In genomic region chr17:63997341-63998048, GRCh38 we compare ENCODE assay signal across 9 cellular contexts. TPM values are rescaled to one million over a fixed set of nuclear protein-coding genes. Genes with fewer than 3 reads are reported as not detected.
DNase-seq lines count a peak whose midpoint lies in the region; ATAC-seq and TF ChIP-seq lines count a peak whose summit lies in the region.
"Had no signal": no experiment of that assay in that cellular context is flagged by ENCODE, and none has a peak within 500 bp of the region (broad histone marks: within the 10 kb centered on the region; RNA-seq: fewer than 3 reads in every experiment).

No MANE protein-coding gene starts in this region.

- no peak overlapping the region for H2BK12ac ChIP-seq in H9 (ENCODE audit: insufficient read length, low read depth, low read length)

- peaks cover 11% of the 10 kb centered on the region for H3K23me2 ChIP-seq in H9 (ENCODE audit: insufficient read length, low read depth, low read length, poor library complexity, severe bottlenecking)

- peak overlapping the region; percentile 87 to 91 for H3K4me3 Mint-ChIP-seq in H9
- H3K4me3 Mint-ChIP-seq in activated T-helper 17 cell treated with anti-CD3 and anti-CD28 coated beads, Interleukin-2, amount 50 U/mL, for 72 hours, result peak overlapping the region; percentile 82

- peak overlapping the region; percentile 79 for H3K4me2 ChIP-seq in H9 (ENCODE audit: insufficient read depth, insufficient read length, low read length)

- no peak overlapping the region for H3K27ac Mint-ChIP-seq in H9
- H3K27ac Mint-ChIP-seq in activated T-helper 17 cell treated with anti-CD3 and anti-CD28 coated beads, Interleukin-2, amount 50 U/mL, for 72 hours, result peak overlapping the region; percentile 9

- H3K9me3 Mint-ChIP-seq in H9, result no peaks in the 10 kb centered on the region; a peak in 1 of 5 replicates
- H3K9me3 Mint-ChIP-seq in activated T-helper 17 cell treated with anti-CD3 and anti-CD28 coated beads, Interleukin-2, amount 50 U/mL, for 72 hours, result no peaks in the 10 kb centered on the region

- no peaks in the 10 kb centered on the region for H3K36me3 ChIP-seq in iPS-15b (ENCODE audit: control insufficient read depth, insufficient read depth, low read length)

- H3K23ac ChIP-seq in H9 (ENCODE audit: insufficient read length, low read depth, low read length), result no peak overlapping the region

- no peak overlapping the region for H3K4ac ChIP-seq in H9 (ENCODE audit: low read depth, low read length)

- DNase-seq in H9, result peak; percentile 54
- DNase-seq in SHP77 treated with DMSO at 0.1 percent for 48 hours (lab: John Stamatoyannopoulos, UW), result no peak
- DNase-seq in NK-92 (lab: John Stamatoyannopoulos, UW; ENCODE audit: unreplicated experiment), result no peak
- DNase-seq: cerebellar nuclear complex had no signal

- no peak overlapping the region for H3T11ph ChIP-seq in H9 (ENCODE audit: low read length)

- H3K79me1 ChIP-seq in H9 (ENCODE audit: insufficient read depth, low read depth, low read length, poor library complexity, severe bottlenecking), result no peaks in the 10 kb centered on the region

- H3K27me3 Mint-ChIP-seq in H9 (ENCODE audit: low read depth), result peaks cover 62% of the 10 kb centered on the region
- no peaks in the 10 kb centered on the region for H3K27me3 Mint-ChIP-seq in activated T-helper 17 cell treated with anti-CD3 and anti-CD28 coated beads, Interleukin-2, amount 50 U/mL, for 72 hours

- H3K27me3 ChIP-seq in H9 (ENCODE audit: insufficient read depth, low read length) (peaks cover 6% of the 10 kb centered on the region; the same call in 1 of the 2 replicates), iPS-15b (ENCODE audit: control insufficient read depth, insufficient read depth, low read length) (peaks cover 31% of the 10 kb centered on the region)

- H3K9ac ChIP-seq in H9 (ENCODE audit: extremely low read depth, insufficient read length, low read length) (no peak overlapping the region), iPS-15b (ENCODE audit: low read depth, low read length) (no peak overlapping the region)

- no peaks in the 10 kb centered on the region for H3K9me3 ChIP-seq in H9 (ENCODE audit: control insufficient read depth, low read depth, low read length)
- no peaks in the 10 kb centered on the region for H3K9me3 ChIP-seq in iPS-15b (ENCODE audit: control insufficient read depth, insufficient read depth, low read length)

- H3K14ac ChIP-seq in H9 (ENCODE audit: insufficient read depth, low read length), result no peak overlapping the region

- H3K4me1 ChIP-seq in H9 (ENCODE audit: insufficient read depth, low read length) (0 out of 2 replicates have a peak, but pooled peaks cover 3% of the 10 kb centered on the region), iPS-15b (ENCODE audit: control insufficient read depth, insufficient read depth, low read length) (peaks cover 6% of the 10 kb centered on the region)

- no peak overlapping the region for H2BK5ac ChIP-seq in H9 (ENCODE audit: insufficient read length, low read length)

- H3K27ac ChIP-seq in H9 (ENCODE audit: insufficient read length, low read depth, low read length) (no peak overlapping the region), skin epidermis (peak overlapping the region in 6 of 21 experiments; percentile 8 to 72 (median 42))

- 0 out of 7 replicates have a peak, but pooled peaks cover 0 to 2% (median 0%) of the 10 kb centered on the region in 3 experiments for H3K36me3 Mint-ChIP-seq in H9 (ENCODE audit: insufficient read depth in 1 of 3, low read depth in 3 of 3)
- H3K36me3 Mint-ChIP-seq in activated T-helper 17 cell treated with anti-CD3 and anti-CD28 coated beads, Interleukin-2, amount 50 U/mL, for 72 hours (ENCODE audit: low read depth), result no peaks in the 10 kb centered on the region

- no peak overlapping the region for H3K18ac ChIP-seq in H9 (ENCODE audit: insufficient read length, low read depth, low read length)

- H4K91ac ChIP-seq in H9 (ENCODE audit: insufficient read length, low read depth, low read length), result no peak overlapping the region

- no CpG with 5 or more reads among the region's 19 CpGs for WGBS in H9 (ENCODE audit: extremely low coverage, insufficient read length, low lambda C conversion rate)

- H4K5ac ChIP-seq in H9 (ENCODE audit: insufficient read length, low read depth, low read length), result no peak overlapping the region

- peaks cover 3 to 15% of the 10 kb centered on the region in 2 experiments for H3K4me1 Mint-ChIP-seq in H9
- H3K4me1 Mint-ChIP-seq in activated T-helper 17 cell treated with anti-CD3 and anti-CD28 coated beads, Interleukin-2, amount 50 U/mL, for 72 hours, result peaks cover 23% of the 10 kb centered on the region

- no peaks in the 10 kb centered on the region for H3K79me2 ChIP-seq in H9 (ENCODE audit: insufficient read depth, low read length)

- no peak for TF ChIP-seq CTCF in H9 (conservative IDR thresholded peaks at IDR 0.05)

- no peak for ATAC-seq in activated T-helper 17 cell treated with anti-CD3 and anti-CD28 coated beads, Interleukin-2, amount 50 U/mL, for 72 hours (replicated peaks)
- ATAC-seq in GM19035 (IDR thresholded peaks at IDR 0.05; ENCODE audit: unreplicated experiment) (no peak), HG03025 (IDR thresholded peaks at IDR 0.05; ENCODE audit: low FRiP score, unreplicated experiment) (no peak)

- no peak overlapping the region for H2BK15ac ChIP-seq in H9 (ENCODE audit: low read depth, low read length)

- no peak overlapping the region for H2AK5ac ChIP-seq in H9 (ENCODE audit: insufficient read length, low read length)

- no peak overlapping the region for H3K56ac ChIP-seq in H9 (ENCODE audit: insufficient read length, low read depth, low read length)

- H3K4me3 ChIP-seq in iPS-15b (ENCODE audit: low read depth, low read length) (peak overlapping the region; percentile 93), skin epidermis (peak overlapping the region; percentile 36 to 53 (median 42))

- no peak overlapping the region for H2BK20ac ChIP-seq in H9 (ENCODE audit: low read depth, low read length, poor library complexity, severe bottlenecking)

- H4K20me1 ChIP-seq in H9 (ENCODE audit: control insufficient read depth, insufficient read depth, insufficient read length), result no peaks in the 10 kb centered on the region

- H2BK120ac ChIP-seq in H9 (ENCODE audit: low read depth, low read length, poor library complexity, severe bottlenecking), result no peak overlapping the region

- no peak overlapping the region for H4K8ac ChIP-seq in H9 (replicated peaks; ENCODE audit: insufficient read length, low read depth, low read length)

- H2AFZ ChIP-seq in H9 (ENCODE audit: low read length), result no peak overlapping the region

RNA-seq across cellular contexts. Expression of gene PRR29, which starts 0.7 kb away (rescaled TPM):
- total RNA-seq in H9 (2021), result 0.87 and 1.5 TPM in 2 replicates
- total RNA-seq in activated T-helper 17 cell treated with anti-CD3 and anti-CD28 coated beads, Interleukin-2, amount 50 U/mL, for 72 hours, result 1 to 10 TPM; 2.9 to 3.2 TPM

RNA-seq across cellular contexts. Expression of gene ICAM2, which starts 22.9 kb away (rescaled TPM):
- total RNA-seq in H9 (2021), result 0.28 and 0.35 TPM in 2 replicates
- total RNA-seq in activated T-helper 17 cell treated with anti-CD3 and anti-CD28 coated beads, Interleukin-2, amount 50 U/mL, for 72 hours, result 10 to 100 TPM; 43.0 to 54.9 TPM

RNA-seq across cellular contexts. Expression of gene SCN4A, which starts 24.8 kb away (rescaled TPM):
- 5.0 and 5.8 TPM in 2 replicates for total RNA-seq in H9 (2021)
- under 1 TPM; 0.32 to 0.37 TPM for total RNA-seq in activated T-helper 17 cell treated with anti-CD3 and anti-CD28 coated beads, Interleukin-2, amount 50 U/mL, for 72 hours

Comparison
In these comparisons a context has a peak if more than half of its experiments do, and no peak if none do; other contexts are left out.
1. RNA of gene ICAM2, which starts 22.9 kb away (total RNA-seq): 43.0 to 54.9 TPM in activated T-helper 17 cell treated with anti-CD3 and anti-CD28 coated beads, Interleukin-2, amount 50 U/mL, for 72 hours; 0.28 to 0.35 TPM in H9; every median in the first group is over 10 times any median in the second.